Comparison of ENCODE assay signal across 1 cellular context in genomic region chr5:73565166-73565968, GRCh38.
TF ChIP-seq lines count a peak whose summit lies in the region.

Gene ANKRA2, minus strand, starts transcription at chr5:73565639. Its CDS starts 2,758 bp downstream, at chr5:73562881.
Gene UTP15, plus strand, starts transcription at chr5:73565743. Its CDS starts 1,602 bp downstream, at chr5:73567345.

TF ChIP-seq in HepG2, 621 proteins besides CTCF, POLR2A, EP300 and RAD21 (continued from another document and continues in another):
- TF ChIP-seq, protein P1, sequence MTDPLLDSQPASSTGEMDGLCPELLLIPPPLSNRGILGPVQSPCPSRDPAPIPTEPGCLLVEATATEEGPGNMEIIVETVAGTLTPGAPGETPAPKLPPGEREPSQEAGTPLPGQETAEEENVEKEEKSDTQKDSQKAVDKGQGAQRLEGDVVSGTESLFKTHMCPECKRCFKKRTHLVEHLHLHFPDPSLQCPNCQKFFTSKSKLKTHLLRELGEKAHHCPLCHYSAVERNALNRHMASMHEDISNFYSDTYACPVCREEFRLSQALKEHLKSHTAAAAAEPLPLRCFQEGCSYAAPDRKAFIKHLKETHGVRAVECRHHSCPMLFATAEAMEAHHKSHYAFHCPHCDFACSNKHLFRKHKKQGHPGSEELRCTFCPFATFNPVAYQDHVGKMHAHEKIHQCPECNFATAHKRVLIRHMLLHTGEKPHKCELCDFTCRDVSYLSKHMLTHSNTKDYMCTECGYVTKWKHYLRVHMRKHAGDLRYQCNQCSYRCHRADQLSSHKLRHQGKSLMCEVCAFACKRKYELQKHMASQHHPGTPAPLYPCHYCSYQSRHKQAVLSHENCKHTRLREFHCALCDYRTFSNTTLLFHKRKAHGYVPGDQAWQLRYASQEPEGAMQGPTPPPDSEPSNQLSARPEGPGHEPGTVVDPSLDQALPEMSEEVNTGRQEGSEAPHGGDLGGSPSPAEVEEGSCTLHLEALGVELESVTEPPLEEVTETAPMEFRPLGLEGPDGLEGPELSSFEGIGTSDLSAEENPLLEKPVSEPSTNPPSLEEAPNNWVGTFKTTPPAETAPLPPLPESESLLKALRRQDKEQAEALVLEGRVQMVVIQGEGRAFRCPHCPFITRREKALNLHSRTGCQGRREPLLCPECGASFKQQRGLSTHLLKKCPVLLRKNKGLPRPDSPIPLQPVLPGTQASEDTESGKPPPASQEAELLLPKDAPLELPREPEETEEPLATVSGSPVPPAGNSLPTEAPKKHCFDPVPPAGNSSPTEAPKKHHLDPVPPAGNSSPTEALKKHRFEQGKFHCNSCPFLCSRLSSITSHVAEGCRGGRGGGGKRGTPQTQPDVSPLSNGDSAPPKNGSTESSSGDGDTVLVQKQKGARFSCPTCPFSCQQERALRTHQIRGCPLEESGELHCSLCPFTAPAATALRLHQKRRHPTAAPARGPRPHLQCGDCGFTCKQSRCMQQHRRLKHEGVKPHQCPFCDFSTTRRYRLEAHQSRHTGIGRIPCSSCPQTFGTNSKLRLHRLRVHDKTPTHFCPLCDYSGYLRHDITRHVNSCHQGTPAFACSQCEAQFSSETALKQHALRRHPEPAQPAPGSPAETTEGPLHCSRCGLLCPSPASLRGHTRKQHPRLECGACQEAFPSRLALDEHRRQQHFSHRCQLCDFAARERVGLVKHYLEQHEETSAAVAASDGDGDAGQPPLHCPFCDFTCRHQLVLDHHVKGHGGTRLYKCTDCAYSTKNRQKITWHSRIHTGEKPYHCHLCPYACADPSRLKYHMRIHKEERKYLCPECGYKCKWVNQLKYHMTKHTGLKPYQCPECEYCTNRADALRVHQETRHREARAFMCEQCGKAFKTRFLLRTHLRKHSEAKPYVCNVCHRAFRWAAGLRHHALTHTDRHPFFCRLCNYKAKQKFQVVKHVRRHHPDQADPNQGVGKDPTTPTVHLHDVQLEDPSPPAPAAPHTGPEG (CRISPR knock-in tag; IDR thresholded peaks at IDR 0.05) = no peak
- TF ChIP-seq FOSL2 (CRISPR knock-in tag; IDR thresholded peaks at IDR 0.05) (peak; percentile 57), SNRNP70 (IDR thresholded peaks at IDR 0.05; ENCODE audit: low read depth, low read length) (no peak), BCL6 (CRISPR knock-in tag; IDR thresholded peaks at IDR 0.05) (0 out of 2 replicates have a peak, but pooled peaks have one; percentile 9), HDAC1 (CRISPR knock-in tag; IDR thresholded peaks at IDR 0.05) (peak; percentile 99), ZNF703 (CRISPR knock-in tag; IDR thresholded peaks at IDR 0.05; ENCODE audit: borderline replicate concordance) (no peak; the same call in 1 of the 2 replicates), FOXK2 (IDR thresholded peaks at IDR 0.05) (peak; percentile 21; the same call in 1 of the 2 replicates), PHF21A (CRISPR knock-in tag; IDR thresholded peaks at IDR 0.05) (peak; percentile 32; the same call in 1 of the 2 replicates), MIER2 (CRISPR knock-in tag; IDR thresholded peaks at IDR 0.05) (no peak), ZMYM2 (CRISPR knock-in tag; IDR thresholded peaks at IDR 0.05) (no peak), KAT2B (IDR thresholded peaks at IDR 0.05; ENCODE audit: borderline replicate concordance, low read depth, low read length) (no peak), GATAD2A (CRISPR knock-in tag; IDR thresholded peaks at IDR 0.05) (peak; percentile 10; the same call in 1 of the 2 replicates), MEIS2 (CRISPR knock-in tag; IDR thresholded peaks at IDR 0.05) (0 out of 2 replicates have a peak, but pooled peaks have one; percentile 30), ZC3H4 (CRISPR knock-in tag; IDR thresholded peaks at IDR 0.05; ENCODE audit: borderline replicate concordance) (no peak), ZNF569 (CRISPR knock-in tag; IDR thresholded peaks at IDR 0.05; ENCODE audit: borderline replicate concordance) (no peak), ZNF816 (CRISPR knock-in tag; IDR thresholded peaks at IDR 0.05; ENCODE audit: borderline replicate concordance) (peak; percentile 29; the same call in 1 of the 2 replicates), RFXANK (CRISPR knock-in tag; IDR thresholded peaks at IDR 0.05) (no peak), SOX13 (IDR thresholded peaks at IDR 0.05) (peak; percentile 14; the same call in 1 of the 2 replicates), SOX13 (CRISPR knock-in tag; conservative IDR thresholded peaks at IDR 0.05 in 1 of 2, IDR thresholded peaks at IDR 0.05 in 1 of 2) (peak in 1 of 2 experiments; percentile 18; a peak in 1 of 4 replicates), TCF7L2 (IDR thresholded peaks at IDR 0.05; ENCODE audit: low read depth, low read length) (no peak), ZSCAN25 (CRISPR knock-in tag; IDR thresholded peaks at IDR 0.05) (no peak), ZFP41 (CRISPR knock-in tag; IDR thresholded peaks at IDR 0.05; ENCODE audit: borderline replicate concordance) (no peak), ATAD3A (CRISPR knock-in tag; IDR thresholded peaks at IDR 0.05) (no peak), ZNF605 (CRISPR knock-in tag; IDR thresholded peaks at IDR 0.05) (peak; percentile 68), ZSCAN12 (CRISPR knock-in tag; IDR thresholded peaks at IDR 0.05) (0 out of 2 replicates have a peak, but pooled peaks have one; percentile 48), NFKB2 (CRISPR knock-in tag; IDR thresholded peaks at IDR 0.05; ENCODE audit: borderline replicate concordance) (no peak; the same call in 1 of the 2 replicates), NFYB (CRISPR knock-in tag; IDR thresholded peaks at IDR 0.05) (peak; percentile 37; the same call in 1 of the 2 replicates), ZNF567 (CRISPR knock-in tag; IDR thresholded peaks at IDR 0.05; ENCODE audit: borderline replicate concordance) (0 out of 2 replicates have a peak, but pooled peaks have one; percentile 66), AHR (CRISPR knock-in tag; IDR thresholded peaks at IDR 0.05) (no peak), NKX3-1 (CRISPR knock-in tag; IDR thresholded peaks at IDR 0.05) (no peak), CENPT (CRISPR knock-in tag; IDR thresholded peaks at IDR 0.05; ENCODE audit: low read depth) (no peak), TP53 (CRISPR knock-in tag; conservative IDR thresholded peaks at IDR 0.05) (peak; percentile 57; the same call in 1 of the 2 replicates), KMT2A (CRISPR knock-in tag; IDR thresholded peaks at IDR 0.05) (peak; percentile 92), RCOR2 (CRISPR knock-in tag; IDR thresholded peaks at IDR 0.05) (no peak), ZNF496 (CRISPR knock-in tag; IDR thresholded peaks at IDR 0.05; ENCODE audit: insufficient replicate concordance) (no peak), NCOA5 (CRISPR knock-in tag; IDR thresholded peaks at IDR 0.05) (no peak), NRL (CRISPR knock-in tag; IDR thresholded peaks at IDR 0.05; ENCODE audit: borderline replicate concordance) (peak; percentile 29; the same call in 1 of the 2 replicates), FOXA1 (IDR thresholded peaks at IDR 0.05) (no peak), FOXA1 (CRISPR knock-in tag; IDR thresholded peaks at IDR 0.05) (0 out of 2 replicates have a peak, but pooled peaks have one; percentile 31), RFX5 (IDR thresholded peaks at IDR 0.05; ENCODE audit: low read depth, low read length) (no peak), YEATS2 (CRISPR knock-in tag; IDR thresholded peaks at IDR 0.05; ENCODE audit: borderline replicate concordance) (peak; percentile 85), CBFB (CRISPR knock-in tag; IDR thresholded peaks at IDR 0.05) (peak; percentile 48; the same call in 1 of the 2 replicates), MXI1 (IDR thresholded peaks at IDR 0.05; ENCODE audit: borderline replicate concordance, low read depth, low read length) (peak; percentile 99), ZNF747 (CRISPR knock-in tag; IDR thresholded peaks at IDR 0.05; ENCODE audit: borderline replicate concordance) (no peak), ZNF878 (CRISPR knock-in tag; IDR thresholded peaks at IDR 0.05) (no peak), ZSCAN20 (CRISPR knock-in tag; IDR thresholded peaks at IDR 0.05; ENCODE audit: borderline replicate concordance) (0 out of 2 replicates have a peak, but pooled peaks have one; percentile 27), ZSCAN22 (CRISPR knock-in tag; IDR thresholded peaks at IDR 0.05) (no peak), ZBTB3 (CRISPR knock-in tag; IDR thresholded peaks at IDR 0.05; ENCODE audit: borderline replicate concordance, low read depth) (0 out of 2 replicates have a peak, but pooled peaks have one; percentile 66), GPN1 (CRISPR knock-in tag; IDR thresholded peaks at IDR 0.05; ENCODE audit: borderline replicate concordance) (no peak), ZIK1 (CRISPR knock-in tag; IDR thresholded peaks at IDR 0.05; ENCODE audit: borderline replicate concordance, low read depth) (peak; percentile 34; the same call in 1 of the 2 replicates)
- TF ChIP-seq, protein P2, sequence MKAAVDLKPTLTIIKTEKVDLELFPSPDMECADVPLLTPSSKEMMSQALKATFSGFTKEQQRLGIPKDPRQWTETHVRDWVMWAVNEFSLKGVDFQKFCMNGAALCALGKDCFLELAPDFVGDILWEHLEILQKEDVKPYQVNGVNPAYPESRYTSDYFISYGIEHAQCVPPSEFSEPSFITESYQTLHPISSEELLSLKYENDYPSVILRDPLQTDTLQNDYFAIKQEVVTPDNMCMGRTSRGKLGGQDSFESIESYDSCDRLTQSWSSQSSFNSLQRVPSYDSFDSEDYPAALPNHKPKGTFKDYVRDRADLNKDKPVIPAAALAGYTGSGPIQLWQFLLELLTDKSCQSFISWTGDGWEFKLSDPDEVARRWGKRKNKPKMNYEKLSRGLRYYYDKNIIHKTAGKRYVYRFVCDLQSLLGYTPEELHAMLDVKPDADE (CRISPR knock-in tag; IDR thresholded peaks at IDR 0.05) = no peak
- TF ChIP-seq, protein P3, sequence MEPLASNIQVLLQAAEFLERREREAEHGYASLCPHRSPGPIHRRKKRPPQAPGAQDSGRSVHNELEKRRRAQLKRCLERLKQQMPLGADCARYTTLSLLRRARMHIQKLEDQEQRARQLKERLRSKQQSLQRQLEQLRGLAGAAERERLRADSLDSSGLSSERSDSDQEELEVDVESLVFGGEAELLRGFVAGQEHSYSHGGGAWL (CRISPR knock-in tag; IDR thresholded peaks at IDR 0.05) = peak; percentile 83; the same call in 1 of the 2 replicates
- TF ChIP-seq, protein P4, sequence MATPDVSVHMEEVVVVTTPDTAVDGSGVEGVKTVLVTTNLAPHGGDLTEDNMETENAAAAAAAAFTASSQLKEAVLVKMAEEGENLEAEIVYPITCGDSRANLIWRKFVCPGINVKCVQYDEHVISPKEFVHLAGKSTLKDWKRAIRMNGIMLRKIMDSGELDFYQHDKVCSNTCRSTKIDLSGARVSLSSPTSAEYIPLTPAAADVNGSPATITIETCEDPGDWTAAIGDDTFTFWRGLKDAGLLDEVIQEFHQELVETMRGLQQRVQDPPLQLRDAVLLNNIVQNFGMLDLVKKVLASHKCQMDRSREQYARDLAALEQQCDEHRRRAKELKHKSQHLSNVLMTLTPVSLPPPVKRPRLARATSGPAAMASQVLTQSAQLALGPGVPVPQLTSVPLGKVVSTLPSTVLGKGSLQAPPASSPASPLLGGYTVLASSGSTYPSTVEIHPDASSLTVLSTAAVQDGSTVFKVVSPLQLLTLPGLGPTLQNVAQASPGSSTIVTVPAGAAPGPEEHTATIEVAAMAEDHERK (CRISPR knock-in tag; IDR thresholded peaks at IDR 0.05; ENCODE audit: low read depth) = peak; percentile 91
- TF ChIP-seq, protein P5, sequence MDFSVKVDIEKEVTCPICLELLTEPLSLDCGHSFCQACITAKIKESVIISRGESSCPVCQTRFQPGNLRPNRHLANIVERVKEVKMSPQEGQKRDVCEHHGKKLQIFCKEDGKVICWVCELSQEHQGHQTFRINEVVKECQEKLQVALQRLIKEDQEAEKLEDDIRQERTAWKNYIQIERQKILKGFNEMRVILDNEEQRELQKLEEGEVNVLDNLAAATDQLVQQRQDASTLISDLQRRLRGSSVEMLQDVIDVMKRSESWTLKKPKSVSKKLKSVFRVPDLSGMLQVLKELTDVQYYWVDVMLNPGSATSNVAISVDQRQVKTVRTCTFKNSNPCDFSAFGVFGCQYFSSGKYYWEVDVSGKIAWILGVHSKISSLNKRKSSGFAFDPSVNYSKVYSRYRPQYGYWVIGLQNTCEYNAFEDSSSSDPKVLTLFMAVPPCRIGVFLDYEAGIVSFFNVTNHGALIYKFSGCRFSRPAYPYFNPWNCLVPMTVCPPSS (IDR thresholded peaks at IDR 0.05) = no peak
- TF ChIP-seq, protein P6, sequence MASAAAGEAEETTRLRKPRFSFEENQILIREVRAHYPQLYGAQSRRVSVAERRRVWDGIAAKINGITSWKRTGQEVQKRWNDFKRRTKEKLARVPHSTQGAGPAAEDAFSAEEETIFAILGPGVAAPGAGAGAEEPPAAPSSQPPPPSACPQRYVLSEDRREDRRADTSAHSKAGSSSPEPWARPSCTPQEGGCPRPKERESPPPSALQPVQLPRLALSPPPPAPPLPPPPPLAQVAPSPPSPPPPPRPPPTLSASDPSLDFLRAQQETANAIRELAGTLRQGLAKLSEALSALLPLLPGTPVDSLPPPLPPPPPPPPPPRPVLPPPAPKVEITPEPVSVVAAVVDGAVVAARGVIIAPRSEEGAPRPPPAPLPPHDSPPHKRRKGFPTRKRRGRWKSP (CRISPR knock-in tag; IDR thresholded peaks at IDR 0.05) = no peak; the same call in 1 of the 2 replicates
- TF ChIP-seq, protein P7, sequence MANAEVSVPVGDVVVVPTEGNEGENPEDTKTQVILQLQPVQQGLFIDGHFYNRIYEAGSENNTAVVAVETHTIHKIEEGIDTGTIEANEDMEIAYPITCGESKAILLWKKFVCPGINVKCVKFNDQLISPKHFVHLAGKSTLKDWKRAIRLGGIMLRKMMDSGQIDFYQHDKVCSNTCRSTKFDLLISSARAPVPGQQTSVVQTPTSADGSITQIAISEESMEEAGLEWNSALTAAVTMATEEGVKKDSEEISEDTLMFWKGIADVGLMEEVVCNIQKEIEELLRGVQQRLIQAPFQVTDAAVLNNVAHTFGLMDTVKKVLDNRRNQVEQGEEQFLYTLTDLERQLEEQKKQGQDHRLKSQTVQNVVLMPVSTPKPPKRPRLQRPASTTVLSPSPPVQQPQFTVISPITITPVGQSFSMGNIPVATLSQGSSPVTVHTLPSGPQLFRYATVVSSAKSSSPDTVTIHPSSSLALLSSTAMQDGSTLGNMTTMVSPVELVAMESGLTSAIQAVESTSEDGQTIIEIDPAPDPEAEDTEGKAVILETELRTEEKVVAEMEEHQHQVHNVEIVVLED (CRISPR knock-in tag; IDR thresholded peaks at IDR 0.05; ENCODE audit: borderline replicate concordance) = peak; percentile 98
